ENCODE assay signal across 8 cellular contexts in the genomic region with DNA sequence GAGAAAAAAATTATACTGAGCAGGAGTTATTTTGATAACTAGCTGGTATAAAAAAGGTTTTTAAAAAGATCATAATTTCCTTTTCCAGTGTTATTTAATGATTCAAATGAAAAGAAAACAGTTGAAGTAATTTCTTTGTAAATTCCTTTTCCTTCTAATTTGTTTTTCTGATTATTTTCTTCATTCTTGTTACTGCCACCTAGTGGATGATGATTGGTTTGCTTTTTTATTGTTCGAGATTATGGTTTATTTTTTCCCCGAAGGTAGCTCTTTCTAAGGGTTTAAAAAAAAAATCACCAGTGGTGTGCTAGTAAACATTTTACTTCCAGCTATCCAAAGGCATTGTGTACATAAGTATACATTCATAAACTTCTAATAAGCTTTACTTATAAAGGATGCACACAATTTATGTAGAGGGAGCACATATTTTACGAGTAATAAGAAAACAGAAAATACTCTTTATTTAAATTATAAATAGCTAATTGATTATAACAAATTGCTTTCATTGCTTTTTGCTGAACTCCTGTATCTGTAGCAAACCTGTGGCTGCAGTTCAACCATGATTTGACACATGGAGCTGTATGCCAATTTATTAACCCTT.
A peak's percentile ranks its signal among the peaks of the same experiment; 100 is the strongest.
DNase-seq lines count a peak whose midpoint lies in the region; ATAC-seq and TF ChIP-seq lines count a peak whose summit lies in the region.

No MANE protein-coding gene starts in this region.

- peaks cover 8% of the 10 kb centered on the region for H3K4me1 ChIP-seq in GM23338 (ENCODE audit: insufficient read depth)

- H3K27ac Mint-ChIP-seq in GM23338 = no peak overlapping the region
- H3K27ac Mint-ChIP-seq in activated CD4-positive, alpha-beta T cell treated with anti-CD3 and anti-CD28 coated beads, Interleukin-2, amount 10 ng/mL, durations not matched to agents 24 days and 14 days = no peak overlapping the region

- no peak overlapping the region for H3K4me3 ChIP-seq in GM23338
- no peak overlapping the region for H3K4me3 ChIP-seq in WI38 (ENCODE audit: low read depth, low read length)

- H3K4me2 ChIP-seq in GM23338 = no peak overlapping the region

- TF ChIP-seq CTCF in AG09319 (IDR thresholded peaks at IDR 0.05; ENCODE audit: low read depth, low read length) (peak; percentile 55), GM23338 (conservative IDR thresholded peaks at IDR 0.05; ENCODE audit: low read depth in 2 of 2) (peak in 1 of 2 experiments; percentile 82; a peak in 3 of 4 replicates), WI38 (IDR thresholded peaks at IDR 0.05; ENCODE audit: low read depth, low read length) (peak; percentile 19; the same call in 1 of the 2 replicates)

- no peaks in the 10 kb centered on the region for H4K20me1 ChIP-seq in GM23338 (replicated peaks; ENCODE audit: insufficient read depth)

- peaks cover 3% of the 10 kb centered on the region; the same call in 2 of the 3 replicates for H3K9me3 Mint-ChIP-seq in GM23338
- no peaks in the 10 kb centered on the region for H3K9me3 Mint-ChIP-seq in activated CD4-positive, alpha-beta T cell treated with anti-CD3 and anti-CD28 coated beads, Interleukin-2, amount 10 ng/mL, durations not matched to agents 24 days and 14 days

- H3K36me3 Mint-ChIP-seq in GM23338 (ENCODE audit: low read depth) = peaks cover 6% of the 10 kb centered on the region
- no peaks in the 10 kb centered on the region for H3K36me3 Mint-ChIP-seq in activated CD4-positive, alpha-beta T cell treated with anti-CD3 and anti-CD28 coated beads, Interleukin-2, amount 10 ng/mL, durations not matched to agents 24 days and 14 days (ENCODE audit: low read depth)

- no peaks in the 10 kb centered on the region for H3K9me2 ChIP-seq in GM23338 (ENCODE audit: insufficient read depth)

- peaks cover 4% of the 10 kb centered on the region for H3K27me3 Mint-ChIP-seq in GM23338 (ENCODE audit: insufficient read depth, low read depth, poor library complexity)
- H3K27me3 Mint-ChIP-seq in activated CD4-positive, alpha-beta T cell treated with anti-CD3 and anti-CD28 coated beads, Interleukin-2, amount 10 ng/mL, durations not matched to agents 24 days and 14 days = peaks cover 9% of the 10 kb centered on the region

- H2AFZ ChIP-seq in GM23338 = no peak overlapping the region

- no peak for DNase-seq in AG09319 (ENCODE audit: extremely low read depth, low read depth)
- DNase-seq in GM23338 (ENCODE audit: low spot score) = peak; percentile 63
- DNase-seq in kidney glomerular epithelial cell (lab: John Stamatoyannopoulos, UW) = peak; percentile 31
- no peak for DNase-seq in NCI-H1436 (lab: John Stamatoyannopoulos, UW)
- no peak for DNase-seq in ecto neural progenitor cell (ENCODE audit: low spot score)
- no peak for DNase-seq in activated CD4-positive, alpha-beta T cell treated with anti-CD3 and anti-CD28 coated beads, Interleukin-2, amount 10 ng/mL, durations not matched to agents 24 days and 14 days

- no peaks in the 10 kb centered on the region for H3K79me2 ChIP-seq in GM23338 (replicated peaks; ENCODE audit: insufficient read depth)

- intact Hi-C loops in activated CD4-positive, alpha-beta T cell treated with anti-CD3 and anti-CD28 coated beads, Interleukin-2, amount 10 ng/mL, durations not matched to agents 24 days and 14 days (cut with micrococcal nuclease) = no loop called here

- H3K27ac ChIP-seq in GM23338 (ENCODE audit: low read depth) = no peak overlapping the region

- no peaks in the 10 kb centered on the region for H3K27me3 ChIP-seq in GM23338 (ENCODE audit: insufficient read depth)

- H3K4me1 Mint-ChIP-seq in GM23338 = no peaks in the 10 kb centered on the region; the same call in 2 of the 3 replicates
- no peaks in the 10 kb centered on the region for H3K4me1 Mint-ChIP-seq in activated CD4-positive, alpha-beta T cell treated with anti-CD3 and anti-CD28 coated beads, Interleukin-2, amount 10 ng/mL, durations not matched to agents 24 days and 14 days

- no peaks in the 10 kb centered on the region for H3F3A ChIP-seq in GM23338 (replicated peaks; ENCODE audit: low read depth)

- no peak overlapping the region for H3K4me3 Mint-ChIP-seq in GM23338
- H3K4me3 Mint-ChIP-seq in activated CD4-positive, alpha-beta T cell treated with anti-CD3 and anti-CD28 coated beads, Interleukin-2, amount 10 ng/mL, durations not matched to agents 24 days and 14 days = no peak overlapping the region

- no peak for ATAC-seq in GM23338
- ATAC-seq in HG03175 (IDR thresholded peaks at IDR 0.05; ENCODE audit: unreplicated experiment) = no peak

- no peaks in the 10 kb centered on the region for H3K36me3 ChIP-seq in GM23338 (ENCODE audit: insufficient read depth)

TF ChIP-seq in GM23338, 12 proteins besides CTCF, POLR2A, EP300 and RAD21 (continues in another document):
- no peak for TF ChIP-seq EZH2 (IDR thresholded peaks at IDR 0.05; ENCODE audit: low read depth, unreplicated experiment)
- TF ChIP-seq, protein P1, sequence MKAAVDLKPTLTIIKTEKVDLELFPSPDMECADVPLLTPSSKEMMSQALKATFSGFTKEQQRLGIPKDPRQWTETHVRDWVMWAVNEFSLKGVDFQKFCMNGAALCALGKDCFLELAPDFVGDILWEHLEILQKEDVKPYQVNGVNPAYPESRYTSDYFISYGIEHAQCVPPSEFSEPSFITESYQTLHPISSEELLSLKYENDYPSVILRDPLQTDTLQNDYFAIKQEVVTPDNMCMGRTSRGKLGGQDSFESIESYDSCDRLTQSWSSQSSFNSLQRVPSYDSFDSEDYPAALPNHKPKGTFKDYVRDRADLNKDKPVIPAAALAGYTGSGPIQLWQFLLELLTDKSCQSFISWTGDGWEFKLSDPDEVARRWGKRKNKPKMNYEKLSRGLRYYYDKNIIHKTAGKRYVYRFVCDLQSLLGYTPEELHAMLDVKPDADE (IDR thresholded peaks at IDR 0.05) = no peak
- TF ChIP-seq, protein P2, sequence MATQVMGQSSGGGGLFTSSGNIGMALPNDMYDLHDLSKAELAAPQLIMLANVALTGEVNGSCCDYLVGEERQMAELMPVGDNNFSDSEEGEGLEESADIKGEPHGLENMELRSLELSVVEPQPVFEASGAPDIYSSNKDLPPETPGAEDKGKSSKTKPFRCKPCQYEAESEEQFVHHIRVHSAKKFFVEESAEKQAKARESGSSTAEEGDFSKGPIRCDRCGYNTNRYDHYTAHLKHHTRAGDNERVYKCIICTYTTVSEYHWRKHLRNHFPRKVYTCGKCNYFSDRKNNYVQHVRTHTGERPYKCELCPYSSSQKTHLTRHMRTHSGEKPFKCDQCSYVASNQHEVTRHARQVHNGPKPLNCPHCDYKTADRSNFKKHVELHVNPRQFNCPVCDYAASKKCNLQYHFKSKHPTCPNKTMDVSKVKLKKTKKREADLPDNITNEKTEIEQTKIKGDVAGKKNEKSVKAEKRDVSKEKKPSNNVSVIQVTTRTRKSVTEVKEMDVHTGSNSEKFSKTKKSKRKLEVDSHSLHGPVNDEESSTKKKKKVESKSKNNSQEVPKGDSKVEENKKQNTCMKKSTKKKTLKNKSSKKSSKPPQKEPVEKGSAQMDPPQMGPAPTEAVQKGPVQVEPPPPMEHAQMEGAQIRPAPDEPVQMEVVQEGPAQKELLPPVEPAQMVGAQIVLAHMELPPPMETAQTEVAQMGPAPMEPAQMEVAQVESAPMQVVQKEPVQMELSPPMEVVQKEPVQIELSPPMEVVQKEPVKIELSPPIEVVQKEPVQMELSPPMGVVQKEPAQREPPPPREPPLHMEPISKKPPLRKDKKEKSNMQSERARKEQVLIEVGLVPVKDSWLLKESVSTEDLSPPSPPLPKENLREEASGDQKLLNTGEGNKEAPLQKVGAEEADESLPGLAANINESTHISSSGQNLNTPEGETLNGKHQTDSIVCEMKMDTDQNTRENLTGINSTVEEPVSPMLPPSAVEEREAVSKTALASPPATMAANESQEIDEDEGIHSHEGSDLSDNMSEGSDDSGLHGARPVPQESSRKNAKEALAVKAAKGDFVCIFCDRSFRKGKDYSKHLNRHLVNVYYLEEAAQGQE (IDR thresholded peaks at IDR 0.05; ENCODE audit: unreplicated experiment) = no peak
- TF ChIP-seq EZH2phosphoT487 (IDR thresholded peaks at IDR 0.05; ENCODE audit: unreplicated experiment) = no peak
- TF ChIP-seq CREB1 (CRISPR knock-in tag; IDR thresholded peaks at IDR 0.05; ENCODE audit: low read depth) = no peak
- no peak for TF ChIP-seq STAT1 (IDR thresholded peaks at IDR 0.05; ENCODE audit: unreplicated experiment)
- no peak for TF ChIP-seq POLR2AphosphoS5 (IDR thresholded peaks at IDR 0.05; ENCODE audit: low read depth)

Comparison
In these comparisons a context has a peak if more than half of its experiments do, and no peak if none do; other contexts are left out.
1. DNase-seq: peak in GM23338 (single experiment) and kidney glomerular epithelial cell (single experiment); none in AG09319 (single experiment), NCI-H1436 (single experiment), ecto neural progenitor cell (single experiment) and activated CD4-positive, alpha-beta T cell treated with anti-CD3 and anti-CD28 coated beads, Interleukin-2, amount 10 ng/mL, durations not matched to agents 24 days and 14 days (single experiment).